11 cellular contexts compared by ENCODE assay signal in genomic region chr9:27784999-27785713, GRCh38.
DNase-seq lines count a peak whose midpoint lies in the region; ATAC-seq and TF ChIP-seq lines count a peak whose summit lies in the region.
"Had no signal": no experiment of that assay in that cellular context is flagged by ENCODE, and none has a peak within 500 bp of the region (broad histone marks: within the 10 kb centered on the region; RNA-seq: fewer than 3 reads in every experiment).

No MANE protein-coding gene starts in this region.

- H3K36me3 ChIP-seq in lower lobe of right lung (no peaks in the 10 kb centered on the region), GM23248 (ENCODE audit: low read depth) (no peaks in the 10 kb centered on the region)

- no peaks in the 10 kb centered on the region for H4K20me1 ChIP-seq in GM23248 (ENCODE audit: insufficient read depth)

- peaks cover 10% of the 10 kb centered on the region for H3K27me3 Mint-ChIP-seq in activated T-helper 17 cell treated with anti-CD3 and anti-CD28 coated beads, Interleukin-2, amount 50 U/mL, for 72 hours
- H3K27me3 Mint-ChIP-seq: effector memory CD8-positive, alpha-beta T cell had no signal

- H3K9me3 Mint-ChIP-seq in activated T-helper 17 cell treated with anti-CD3 and anti-CD28 coated beads, Interleukin-2, amount 50 U/mL, for 72 hours: peaks cover 4% of the 10 kb centered on the region

- in situ Hi-C loops in GM23248 (cut with MboI): no loop called here

- no peaks in the 10 kb centered on the region for H3K9me3 ChIP-seq in lower lobe of right lung
- no peaks in the 10 kb centered on the region for H3K9me3 ChIP-seq in GM23248 (ENCODE audit: low read depth)

- H3K4me3 ChIP-seq in lower lobe of right lung: no peak overlapping the region
- no peak overlapping the region for H3K4me3 ChIP-seq in GM23248

- no peaks in the 10 kb centered on the region for H3F3A ChIP-seq in GM23248 (ENCODE audit: insufficient read depth)

- no peak overlapping the region for H3K27ac Mint-ChIP-seq in activated T-helper 17 cell treated with anti-CD3 and anti-CD28 coated beads, Interleukin-2, amount 50 U/mL, for 72 hours
- H3K27ac Mint-ChIP-seq: effector memory CD8-positive, alpha-beta T cell had no signal

- H3K4me2 ChIP-seq in GM23248 (ENCODE audit: unreplicated experiment): no peak overlapping the region

- H3K9me2 ChIP-seq in GM23248 (ENCODE audit: insufficient read depth): no peaks in the 10 kb centered on the region

- H2AFZ ChIP-seq in GM23248: no peak overlapping the region

- no peaks in the 10 kb centered on the region for H3K27me3 ChIP-seq in lower lobe of right lung (ENCODE audit: low read depth)
- H3K27me3 ChIP-seq in GM23248 (replicated peaks; ENCODE audit: insufficient read depth): no peaks in the 10 kb centered on the region

- H3K36me3 Mint-ChIP-seq in activated T-helper 17 cell treated with anti-CD3 and anti-CD28 coated beads, Interleukin-2, amount 50 U/mL, for 72 hours (ENCODE audit: low read depth): no peaks in the 10 kb centered on the region

- no peak for TF ChIP-seq CTCF in lower lobe of right lung (IDR thresholded peaks at IDR 0.05)

- H3K4me1 ChIP-seq in lower lobe of right lung: no peaks in the 10 kb centered on the region
- no peaks in the 10 kb centered on the region for H3K4me1 ChIP-seq in GM23248 (ENCODE audit: insufficient read depth)

- no peak overlapping the region for H3K4me3 Mint-ChIP-seq in activated T-helper 17 cell treated with anti-CD3 and anti-CD28 coated beads, Interleukin-2, amount 50 U/mL, for 72 hours
- H3K4me3 Mint-ChIP-seq: effector memory CD8-positive, alpha-beta T cell had no signal

- ATAC-seq in HG03095 (IDR thresholded peaks at IDR 0.05; ENCODE audit: unreplicated experiment) (peak; percentile 52), lower lobe of right lung (no peak)
- ATAC-seq in activated T-helper 17 cell treated with anti-CD3 and anti-CD28 coated beads, Interleukin-2, amount 50 U/mL, for 72 hours (replicated peaks): peak; percentile 72
- ATAC-seq: effector memory CD8-positive, alpha-beta T cell had no signal

- no peaks in the 10 kb centered on the region for H3K79me2 ChIP-seq in GM23248 (ENCODE audit: insufficient read depth)

- peak; percentile 33 for DNase-seq in stimulated activated CD4-positive, alpha-beta T cell treated with anti-CD3 and anti-CD28 coated beads, Interleukin-15, amount 100 ng/mL, for 24 hours
- DNase-seq in stimulated activated CD4-positive, alpha-beta T cell treated with anti-CD3 and anti-CD28 coated beads, Interleukin-12 subunit alpha, Interleukin-12 subunit beta, amount 100 ng/mL, for 4 hours: no peak
- DNase-seq in NAMALWA (ENCODE audit: low spot score) (no peak), lower lobe of right lung (no peak), GM23248 (no peak), SKM-1 (lab: John Stamatoyannopoulos, UW; ENCODE audit: unreplicated experiment) (no peak)
- DNase-seq: activated effector memory CD4-positive, alpha-beta T cell treated with anti-CD3 and anti-CD28 coated beads, Interleukin-2, amount 50 U/mL, for 16 hours; effector memory CD8-positive, alpha-beta T cell; NCI-H146 had no signal

- H3K27ac ChIP-seq in lower lobe of right lung (no peak overlapping the region), GM23248 (no peak overlapping the region)

- intact Hi-C loops in lower lobe of right lung (cut with DNase I): no loop called here

- 28 to 33% methylated on average over 6 of the region's 6 CpGs for WGBS in GM23248 (ENCODE audit: low coverage in 1 of 2, low lambda C conversion rate in 2 of 2, missing lambda C conversion rate in 2 of 2), 2 experiments

- H3K9ac ChIP-seq in GM23248: no peak overlapping the region

- H3K4me1 Mint-ChIP-seq in activated T-helper 17 cell treated with anti-CD3 and anti-CD28 coated beads, Interleukin-2, amount 50 U/mL, for 72 hours: no peaks in the 10 kb centered on the region

Comparison
In these comparisons a context has a peak if more than half of its experiments do, and no peak if none do; other contexts are left out.
1. ATAC-seq: peak in HG03095 (single experiment) and activated T-helper 17 cell treated with anti-CD3 and anti-CD28 coated beads, Interleukin-2, amount 50 U/mL, for 72 hours (single experiment); none in lower lobe of right lung (0 of 2).